In the genomic region with DNA sequence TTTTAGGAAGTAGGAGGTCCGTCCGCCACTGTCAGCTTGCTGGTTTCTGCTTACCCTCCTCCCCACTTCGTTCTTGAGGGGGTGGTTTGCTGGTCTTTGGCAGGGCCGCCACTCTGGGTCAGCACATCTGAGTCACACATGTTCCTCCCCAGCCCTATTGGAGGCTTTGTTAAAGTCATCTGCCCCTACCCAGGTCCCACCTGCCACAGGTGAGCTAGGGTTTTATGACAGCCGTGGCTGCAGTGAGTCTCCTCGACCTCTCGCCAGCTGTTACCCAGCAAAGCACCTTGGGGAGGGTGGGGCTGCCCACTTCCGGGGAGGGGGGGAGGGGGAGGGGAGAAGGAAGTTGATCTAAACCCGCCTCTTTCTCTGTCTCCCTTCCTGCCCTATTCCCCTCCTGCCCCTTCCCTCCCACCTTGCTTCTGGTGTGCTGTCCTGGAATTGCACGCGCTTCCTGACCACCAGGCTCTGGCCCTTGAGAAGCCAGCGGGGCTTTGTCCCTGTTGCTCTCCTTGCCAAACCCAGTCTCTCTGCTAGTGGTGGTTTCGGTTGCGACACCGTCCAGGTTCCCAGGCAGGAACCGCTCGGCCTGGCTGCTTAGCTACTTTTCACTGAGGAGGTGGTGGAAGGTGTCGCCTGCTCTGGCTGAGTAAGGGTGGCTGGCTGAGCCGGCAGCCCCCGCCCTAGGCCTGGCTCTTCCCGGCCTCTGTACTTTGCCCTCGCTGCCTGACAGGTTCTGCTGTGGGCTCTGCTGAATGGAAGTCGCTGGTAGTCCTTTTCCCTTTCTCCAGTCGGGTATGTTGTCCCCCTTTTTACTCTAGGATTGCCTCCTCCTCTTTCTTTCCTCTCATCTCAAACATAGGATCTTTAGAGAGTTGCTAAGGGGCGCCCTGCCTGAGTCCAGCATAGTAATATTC, we compare ENCODE assay signal across 8 cellular contexts. TPM values are rescaled to one million over a fixed set of nuclear protein-coding genes. Genes with fewer than 3 reads are reported as not detected.
A peak's percentile ranks its signal among the peaks of the same experiment; 100 is the strongest.
DNase-seq lines count a peak whose midpoint lies in the region; ATAC-seq and TF ChIP-seq lines count a peak whose summit lies in the region.

No MANE protein-coding gene starts in this region.

- intact Hi-C loops in heart right ventricle (cut with DNase I) (no loop called here), sigmoid colon (cut with DNase I) (no loop called here)

- 20 to 35% methylated on average over 25 of the region's 25 CpGs for WGBS in heart right ventricle, 2 donors
- WGBS in sigmoid colon, 2 donors: 4 to 18% methylated on average over 25 of the region's 25 CpGs

- no peak for TF ChIP-seq POLR2A in sigmoid colon (IDR thresholded peaks at IDR 0.05)

- H3K4me3 ChIP-seq in heart right ventricle (peak overlapping the region in 8 of 10 donors; percentile 14 to 53 (median 30)), sigmoid colon (peak overlapping the region in 3 of 4 donors; percentile 5 to 12 (median 10))

- TF ChIP-seq EP300 in sigmoid colon (IDR thresholded peaks at IDR 0.05): no peak

- TF ChIP-seq CTCF in heart right ventricle (IDR thresholded peaks at IDR 0.05) (no peak), sigmoid colon (IDR thresholded peaks at IDR 0.05) (no peak)

- H3K9me3 ChIP-seq in heart right ventricle: no peaks in the 10 kb centered on the region
- no peaks in the 10 kb centered on the region for H3K9me3 ChIP-seq in sigmoid colon

- ATAC-seq in HG03354 (IDR thresholded peaks at IDR 0.05; ENCODE audit: poor library complexity, severe bottlenecking, unreplicated experiment) (peak; percentile 82), heart right ventricle (peak; percentile 53 to 80 (median 74))

- peaks cover 18 to 70% (median 46%) of the 10 kb centered on the region in 9 donors for H3K4me1 ChIP-seq in heart right ventricle
- peaks cover 0 to 40% (median 33%) of the 10 kb centered on the region in 4 donors for H3K4me1 ChIP-seq in sigmoid colon

- no peaks in the 10 kb centered on the region for H3K27me3 ChIP-seq in heart right ventricle
- H3K27me3 ChIP-seq in sigmoid colon: no peaks in the 10 kb centered on the region

- peak; percentile 15 for DNase-seq in NCI-H1092 treated with DMSO at 0.1 percent for 48 hours (lab: John Stamatoyannopoulos, UW)
- no peak for DNase-seq in NCI-H1092 (lab: John Stamatoyannopoulos, UW)
- peak in 3 of 4 experiments; percentile 28 to 71 (median 63) for DNase-seq in activated naive CD4-positive, alpha-beta T cell (lab: John Stamatoyannopoulos, UW)
- DNase-seq in heart right ventricle: peak in 1 of 2 donors; percentile 41
- DNase-seq in sigmoid colon: peak; percentile 81
- no peak for DNase-seq in NCI-H345 treated with DMSO at 0.1 percent for 48 hours (lab: John Stamatoyannopoulos, UW; ENCODE audit: unreplicated experiment)

- peak overlapping the region in 9 of 10 donors; percentile 54 to 89 (median 74) for H3K27ac ChIP-seq in heart right ventricle
- peak overlapping the region; percentile 21 to 53 (median 46) for H3K27ac ChIP-seq in sigmoid colon

- H3K36me3 ChIP-seq in heart right ventricle (peaks cover 0 to 15% (median 0%) of the 10 kb centered on the region in 9 donors), sigmoid colon (no peaks in the 10 kb centered on the region)

TF ChIP-seq in PFSK-1, 5 proteins besides CTCF, POLR2A, EP300 and RAD21:
- TF ChIP-seq FOXP2 (optimal IDR thresholded peaks at IDR 0.05; ENCODE audit: borderline replicate concordance, extremely low read depth, extremely low read length, insufficient read depth) (no peak), TAF1 (IDR thresholded peaks at IDR 0.05; ENCODE audit: borderline replicate concordance, insufficient read depth, low read length) (no peak), POLR2AphosphoS5 (IDR thresholded peaks at IDR 0.05; ENCODE audit: low read depth, low read length) (0 out of 2 replicates have a peak, but pooled peaks have one; percentile 28)
- TF ChIP-seq, protein P1, sequence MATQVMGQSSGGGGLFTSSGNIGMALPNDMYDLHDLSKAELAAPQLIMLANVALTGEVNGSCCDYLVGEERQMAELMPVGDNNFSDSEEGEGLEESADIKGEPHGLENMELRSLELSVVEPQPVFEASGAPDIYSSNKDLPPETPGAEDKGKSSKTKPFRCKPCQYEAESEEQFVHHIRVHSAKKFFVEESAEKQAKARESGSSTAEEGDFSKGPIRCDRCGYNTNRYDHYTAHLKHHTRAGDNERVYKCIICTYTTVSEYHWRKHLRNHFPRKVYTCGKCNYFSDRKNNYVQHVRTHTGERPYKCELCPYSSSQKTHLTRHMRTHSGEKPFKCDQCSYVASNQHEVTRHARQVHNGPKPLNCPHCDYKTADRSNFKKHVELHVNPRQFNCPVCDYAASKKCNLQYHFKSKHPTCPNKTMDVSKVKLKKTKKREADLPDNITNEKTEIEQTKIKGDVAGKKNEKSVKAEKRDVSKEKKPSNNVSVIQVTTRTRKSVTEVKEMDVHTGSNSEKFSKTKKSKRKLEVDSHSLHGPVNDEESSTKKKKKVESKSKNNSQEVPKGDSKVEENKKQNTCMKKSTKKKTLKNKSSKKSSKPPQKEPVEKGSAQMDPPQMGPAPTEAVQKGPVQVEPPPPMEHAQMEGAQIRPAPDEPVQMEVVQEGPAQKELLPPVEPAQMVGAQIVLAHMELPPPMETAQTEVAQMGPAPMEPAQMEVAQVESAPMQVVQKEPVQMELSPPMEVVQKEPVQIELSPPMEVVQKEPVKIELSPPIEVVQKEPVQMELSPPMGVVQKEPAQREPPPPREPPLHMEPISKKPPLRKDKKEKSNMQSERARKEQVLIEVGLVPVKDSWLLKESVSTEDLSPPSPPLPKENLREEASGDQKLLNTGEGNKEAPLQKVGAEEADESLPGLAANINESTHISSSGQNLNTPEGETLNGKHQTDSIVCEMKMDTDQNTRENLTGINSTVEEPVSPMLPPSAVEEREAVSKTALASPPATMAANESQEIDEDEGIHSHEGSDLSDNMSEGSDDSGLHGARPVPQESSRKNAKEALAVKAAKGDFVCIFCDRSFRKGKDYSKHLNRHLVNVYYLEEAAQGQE (IDR thresholded peaks at IDR 0.05; ENCODE audit: insufficient read depth in 1 of 2, low read depth in 2 of 2, low read length in 2 of 2): peak in 1 of 2 experiments; percentile 31; a peak in 1 of 4 replicates

RNA-seq across cellular contexts. Expression of gene RCOR2, which starts 28.5 kb away (rescaled TPM):
- 39.6 TPM for polyA plus RNA-seq in PFSK-1 (2012; ENCODE audit: insufficient read length, low read depth)
- total RNA-seq in heart right ventricle (1 to 10 TPM; 1.1 to 8.4 (median 5.0) TPM), sigmoid colon (under 1 TPM; 0.49 to 0.83 (median 0.70) TPM)
- polyA plus RNA-seq in heart right ventricle (1 to 10 TPM; 4.4 to 5.4 TPM), sigmoid colon (1 to 10 TPM in 1 of 3 donors, under 1 TPM in 2; 0.60 to 2.4 (median 0.69) TPM)

RNA-seq across cellular contexts. Expression of gene MARK2, which starts 49.5 kb away (rescaled TPM):
- polyA plus RNA-seq in PFSK-1 (2012; ENCODE audit: insufficient read length, low read depth): 24.7 TPM
- total RNA-seq in heart right ventricle (10 to 100 TPM; 33.8 to 42.7 (median 39.0) TPM), sigmoid colon (10 to 100 TPM; 14.3 to 24.6 (median 18.2) TPM)
- polyA plus RNA-seq in heart right ventricle (10 to 100 TPM; 12.6 to 18.9 TPM), sigmoid colon (10 to 100 TPM; 25.8 to 49.3 (median 44.2) TPM)

RNA-seq across cellular contexts. Expression of gene NAA40, which starts 50.4 kb away (rescaled TPM):
- 18.7 TPM for polyA plus RNA-seq in PFSK-1 (2012; ENCODE audit: insufficient read length, low read depth)
- total RNA-seq in heart right ventricle (10 to 100 TPM; 13.0 to 26.4 (median 19.7) TPM), sigmoid colon (10 to 100 TPM in 1 of 4 donors, 1 to 10 TPM in 3; 5.4 to 18.0 (median 6.8) TPM)
- polyA plus RNA-seq in heart right ventricle (10 to 100 TPM; 13.9 to 38.8 TPM), sigmoid colon (10 to 100 TPM in 2 of 3 donors, 1 to 10 TPM in 1; 7.2 to 22.9 (median 11.1) TPM)

Comparison
In these comparisons a context has a peak if more than half of its experiments do, and no peak if none do; other contexts are left out.
1. DNase-seq: peak in NCI-H1092 treated with DMSO at 0.1 percent for 48 hours (single experiment), activated naive CD4-positive, alpha-beta T cell (3 of 4) and sigmoid colon (single experiment); none in NCI-H1092 (single experiment) and NCI-H345 treated with DMSO at 0.1 percent for 48 hours (single experiment).